Comparison of ENCODE assay signal across 17 cellular contexts in genomic region chr22:50210378-50211139, GRCh38. TPM values are rescaled to one million over a fixed set of nuclear protein-coding genes. Genes with fewer than 3 reads are reported as not detected.
A peak's percentile ranks its signal among the peaks of the same experiment; 100 is the strongest.
DNase-seq lines count a peak whose midpoint lies in the region; ATAC-seq, FAIRE-seq and TF ChIP-seq lines count a peak whose summit lies in the region.
"Had no signal": no experiment of that assay in that cellular context is flagged by ENCODE, and none has a peak within 500 bp of the region (broad histone marks: within the 10 kb centered on the region; RNA-seq: fewer than 3 reads in every experiment).

No MANE protein-coding gene starts in this region.

- H3K9me2 ChIP-seq in Karpas-422 (replicated peaks; ENCODE audit: insufficient read depth, low read length), result no peaks in the 10 kb centered on the region

- TF ChIP-seq POLR2A in HepG2 (IDR thresholded peaks at IDR 0.05; ENCODE audit: insufficient read depth in 1 of 2, low read depth in 2 of 2, low read length in 2 of 2) (no peak), spleen (IDR thresholded peaks at IDR 0.05) (no peak), vagina (IDR thresholded peaks at IDR 0.05) (no peak)

- no peak for TF ChIP-seq CTCF in activated CD8-positive, alpha-beta T cell treated with anti-CD3 and anti-CD28 coated beads for 36 hours (IDR thresholded peaks at IDR 0.05)
- TF ChIP-seq CTCF in HepG2 (CRISPR knock-in tag; IDR thresholded peaks at IDR 0.05) (no peak), spleen (IDR thresholded peaks at IDR 0.05 in 8 of 11, conservative IDR thresholded peaks at IDR 0.05 in 3 of 11) (no peak), vagina (IDR thresholded peaks at IDR 0.05) (no peak)

- intact Hi-C loops in activated CD8-positive, alpha-beta T cell treated with anti-CD3 and anti-CD28 coated beads for 36 hours (cut with micrococcal nuclease), result no loop called here
- intact Hi-C loops in HepG2 (cut with micrococcal nuclease; ENCODE audit: unreplicated experiment) (no loop called here), spleen (cut with DNase I; ENCODE audit: low total_unique reads) (no loop called here), vagina (cut with DNase I) (no loop called here)

- TF ChIP-seq RAD21 in HepG2 (CRISPR knock-in tag; IDR thresholded peaks at IDR 0.05), result no peak

- H3K4me2 ChIP-seq in Karpas-422 (ENCODE audit: low read depth, low read length, poor library complexity, severe bottlenecking) (no peak overlapping the region), HepG2 (ENCODE audit: low read depth, low read length) (no peak overlapping the region)
- H3K4me2 ChIP-seq: KMS-11 had no signal

- H2AFZ ChIP-seq in Karpas-422 (ENCODE audit: low read length) (no peak overlapping the region), HepG2 (ENCODE audit: low read length) (no peak overlapping the region)

- in situ Hi-C loops in HepG2 (cut with HindIII; ENCODE audit: extremely low pct_ligation_motif_present, low pct_unique_long_range_greater_than_20kb), result no loop called here

- FAIRE-seq in HepG2 (lab: Jason Lieb, UNC) (no peak), RCC 7860 (lab: Jason Lieb, UNC) (no peak)

- H3K27me3 ChIP-seq in Karpas-422 (ENCODE audit: low read length) (no peaks in the 10 kb centered on the region), HepG2 (ENCODE audit: control insufficient read depth in 1 of 2, insufficient read depth in 2 of 2, low read length in 2 of 2) (no peaks in the 10 kb centered on the region), spleen (replicated peaks in 1 of 7) (no peaks in the 10 kb centered on the region), vagina (no peaks in the 10 kb centered on the region)
- H3K27me3 ChIP-seq: BE2C, MG63 had no signal

- H3K9me3 Mint-ChIP-seq in activated CD8-positive, alpha-beta T cell treated with anti-CD3 and anti-CD28 coated beads for 36 hours, result no peaks in the 10 kb centered on the region
- no peaks in the 10 kb centered on the region for H3K9me3 Mint-ChIP-seq in activated CD8-positive, alpha-beta T cell treated with anti-CD3 and anti-CD28 coated beads, Interleukin-2, amount 10 ng/mL, durations not matched to agents 7 days and 5 days (ENCODE audit: insufficient read depth)

- peaks cover 20% of the 10 kb centered on the region for H3K36me3 Mint-ChIP-seq in activated CD8-positive, alpha-beta T cell treated with anti-CD3 and anti-CD28 coated beads for 36 hours (ENCODE audit: low read depth)
- peaks cover 41% of the 10 kb centered on the region for H3K36me3 Mint-ChIP-seq in activated CD8-positive, alpha-beta T cell treated with anti-CD3 and anti-CD28 coated beads, Interleukin-2, amount 10 ng/mL, durations not matched to agents 7 days and 5 days (ENCODE audit: low read depth)

- POLR2A ChIA-PET in activated CD8-positive, alpha-beta T cell treated with anti-CD3 and anti-CD28 coated beads for 36 hours (lab: Charles Lee), result no interaction called here
- POLR2A ChIA-PET in activated CD8-positive, alpha-beta T cell treated with anti-CD3 and anti-CD28 coated beads, Interleukin-2, amount 10 ng/mL, durations not matched to agents 7 days and 5 days (lab: Charles Lee), result interaction anchor here (0.5 kb wide), 1 partner anchor 305 kb away, joined by 4 read pairs; no protein-coding TSS in a partner anchor
- POLR2A ChIA-PET in HepG2 (lab: Yijun Ruan, JAX), result no interaction called here

- H3K4me3 ChIP-seq in Karpas-422 (ENCODE audit: low read length) (no peak overlapping the region), HepG2 (replicated peaks in 1 of 3; ENCODE audit: insufficient read depth in 1 of 3, low read depth in 2 of 3, low read length in 3 of 3) (no peak overlapping the region), spleen (no peak overlapping the region), vagina (no peak overlapping the region)
- H3K4me3 ChIP-seq: MG63, SK-N-MC had no signal

- no peak overlapping the region for H3K9ac ChIP-seq in Karpas-422 (ENCODE audit: low read length)
- no peak overlapping the region for H3K9ac ChIP-seq in HepG2 (ENCODE audit: insufficient read depth, low read depth, low read length)
- H3K9ac ChIP-seq: KMS-11 had no signal

- H3K4me1 Mint-ChIP-seq in activated CD8-positive, alpha-beta T cell treated with anti-CD3 and anti-CD28 coated beads for 36 hours (ENCODE audit: low read depth), result peaks cover 4% of the 10 kb centered on the region
- peaks cover 13% of the 10 kb centered on the region for H3K4me1 Mint-ChIP-seq in activated CD8-positive, alpha-beta T cell treated with anti-CD3 and anti-CD28 coated beads, Interleukin-2, amount 10 ng/mL, durations not matched to agents 7 days and 5 days (ENCODE audit: low read depth)

- H3K79me2 ChIP-seq in Karpas-422 (ENCODE audit: low read length) (peaks cover 43% of the 10 kb centered on the region), HepG2 (ENCODE audit: insufficient read depth, low read length) (peaks cover 25% of the 10 kb centered on the region)

- H3K27me3 Mint-ChIP-seq in activated CD8-positive, alpha-beta T cell treated with anti-CD3 and anti-CD28 coated beads for 36 hours, result no peaks in the 10 kb centered on the region
- no peaks in the 10 kb centered on the region for H3K27me3 Mint-ChIP-seq in activated CD8-positive, alpha-beta T cell treated with anti-CD3 and anti-CD28 coated beads, Interleukin-2, amount 10 ng/mL, durations not matched to agents 7 days and 5 days (ENCODE audit: low read depth)
- H3K27me3 Mint-ChIP-seq: CD4-positive, alpha-beta memory T cell had no signal

- H4K20me1 ChIP-seq in Karpas-422 (ENCODE audit: insufficient read depth, low read depth, low read length) (peaks cover 17% of the 10 kb centered on the region; the same call in 1 of the 2 replicates), HepG2 (ENCODE audit: insufficient read depth, low read length) (peaks cover 5% of the 10 kb centered on the region)

- CTCF ChIA-PET in activated CD8-positive, alpha-beta T cell treated with anti-CD3 and anti-CD28 coated beads for 36 hours (lab: Charles Lee), result interaction anchor here (0.7 to 1.2 kb wide), 4 partner anchors 62 to 309 kb away, joined by 3 to 5 read pairs (median 4); no protein-coding TSS in a partner anchor
- CTCF ChIA-PET in activated CD8-positive, alpha-beta T cell treated with anti-CD3 and anti-CD28 coated beads, Interleukin-2, amount 10 ng/mL, durations not matched to agents 7 days and 5 days (lab: Charles Lee), result interaction anchor here (1.0 to 2.4 kb wide), 5 partner anchors 9 to 118 kb away, joined by 3 to 15 read pairs (median 4); no protein-coding TSS in a partner anchor
- CTCF ChIA-PET in HepG2 (lab: Yijun Ruan, JAX; ENCODE audit: low intra/inter-chr PET ratio, low total read pairs), result interaction anchor here (1.7 to 2.5 kb wide), 2 partner anchors 41 to 62 kb away, joined by 3 to 39 read pairs; no protein-coding TSS in a partner anchor

- ATAC-seq in activated CD8-positive, alpha-beta T cell treated with anti-CD3 and anti-CD28 coated beads for 36 hours, result no peak
- ATAC-seq in activated CD8-positive, alpha-beta T cell treated with anti-CD3 and anti-CD28 coated beads, Interleukin-2, amount 10 ng/mL, durations not matched to agents 7 days and 5 days, result no peak
- no peak for ATAC-seq in HepG2

- no peak for DNase-seq in activated CD8-positive, alpha-beta T cell treated with anti-CD3 and anti-CD28 coated beads for 36 hours
- no peak for DNase-seq in activated CD8-positive, alpha-beta T cell treated with anti-CD3 and anti-CD28 coated beads, Interleukin-2, amount 10 ng/mL, durations not matched to agents 7 days and 5 days
- no peak for DNase-seq in Karpas-422
- no peak for DNase-seq in HepG2 (ENCODE audit: low spot score)
- DNase-seq in spleen, result peak; percentile 81
- no peak for DNase-seq in vagina (ENCODE audit: extremely low spot score in 2 of 2)
- no peak for DNase-seq in RCC 7860 (ENCODE audit: low spot score)
- no peak for DNase-seq in NCI-H510A treated with DMSO at 0.1 percent for 48 hours (lab: John Stamatoyannopoulos, UW)
- DNase-seq: 8988T, H9, MG63, NCI-H1092, NCI-H2081 treated with DMSO at 0.1 percent for 48 hours had no signal

- no peaks in the 10 kb centered on the region for H3K9me3 ChIP-seq in Karpas-422 (ENCODE audit: low read length)
- H3K9me3 ChIP-seq in HepG2 (ENCODE audit: low read length), result no peaks in the 10 kb centered on the region
- H3K9me3 ChIP-seq in spleen, result no peaks in the 10 kb centered on the region
- no peaks in the 10 kb centered on the region for H3K9me3 ChIP-seq in vagina
- H3K9me3 ChIP-seq: BE2C, MG63 had no signal

- peaks cover 45% of the 10 kb centered on the region for H3K4me1 ChIP-seq in Karpas-422 (ENCODE audit: low read length)
- 0 out of 2 replicates have a peak, but pooled peaks cover 8% of the 10 kb centered on the region for H3K4me1 ChIP-seq in HepG2 (ENCODE audit: insufficient read depth, low read length)
- peaks cover 3 to 53% (median 35%) of the 10 kb centered on the region in 6 donors for H3K4me1 ChIP-seq in spleen
- peaks cover 29% of the 10 kb centered on the region for H3K4me1 ChIP-seq in vagina

- no peak overlapping the region for H3K4me3 Mint-ChIP-seq in activated CD8-positive, alpha-beta T cell treated with anti-CD3 and anti-CD28 coated beads for 36 hours
- H3K4me3 Mint-ChIP-seq in activated CD8-positive, alpha-beta T cell treated with anti-CD3 and anti-CD28 coated beads, Interleukin-2, amount 10 ng/mL, durations not matched to agents 7 days and 5 days, result no peak overlapping the region
- H3K4me3 Mint-ChIP-seq: H9 had no signal

- TF ChIP-seq EP300 in HepG2 (IDR thresholded peaks at IDR 0.05; ENCODE audit: low read depth in 2 of 2, low read length in 2 of 2), result no peak
- no peak for TF ChIP-seq EP300 in HepG2 (CRISPR knock-in tag; IDR thresholded peaks at IDR 0.05; ENCODE audit: borderline replicate concordance)

- peak overlapping the region; percentile 44 for H3K27ac Mint-ChIP-seq in activated CD8-positive, alpha-beta T cell treated with anti-CD3 and anti-CD28 coated beads for 36 hours
- H3K27ac Mint-ChIP-seq in activated CD8-positive, alpha-beta T cell treated with anti-CD3 and anti-CD28 coated beads, Interleukin-2, amount 10 ng/mL, durations not matched to agents 7 days and 5 days, result no peak overlapping the region

- H3K27ac ChIP-seq in Karpas-422 (ENCODE audit: low read length), result peak overlapping the region; percentile 87; the same call in 1 of the 2 replicates
- H3K27ac ChIP-seq in HepG2 (ENCODE audit: extremely low read length, insufficient read depth, low read length), result no peak overlapping the region
- H3K27ac ChIP-seq in spleen, result no peak overlapping the region
- H3K27ac ChIP-seq in vagina, result no peak overlapping the region
- H3K27ac ChIP-seq: KMS-11, SK-N-MC had no signal

- peaks cover 34% of the 10 kb centered on the region; the same call in 1 of the 2 replicates for H3K36me3 ChIP-seq in Karpas-422 (ENCODE audit: insufficient read depth, low read length)
- peaks cover 12 to 50% of the 10 kb centered on the region in 2 experiments; a peak in 4 of 5 replicates for H3K36me3 ChIP-seq in HepG2 (replicated peaks in 1 of 2; ENCODE audit: control insufficient read depth in 1 of 2, insufficient read depth in 2 of 2, low read length in 2 of 2)
- peaks cover 3 to 100% (median 74%) of the 10 kb centered on the region in 6 donors for H3K36me3 ChIP-seq in spleen
- peaks cover 0 to 55% of the 10 kb centered on the region in 2 donors for H3K36me3 ChIP-seq in vagina

- WGBS in HepG2 (ENCODE audit: low lambda C conversion rate), result 96% methylated on average over 23 of the region's 32 CpGs
- 86 to 95% (median 91%) methylated on average over 16 to 32 of the region's 32 CpGs for WGBS in spleen, 5 donors

- no TSS peak for BruUV-seq in HepG2 (replicated peaks; lab: Mats Ljungman, UMichigan)

RNA-seq across cellular contexts. Expression of gene SELENOO, which starts 9.7 kb away (rescaled TPM):
- 10 to 100 TPM; 24.0 to 25.5 TPM for total RNA-seq in activated CD8-positive, alpha-beta T cell treated with anti-CD3 and anti-CD28 coated beads for 36 hours
- 10 to 100 TPM; 23.6 to 24.4 TPM for total RNA-seq in activated CD8-positive, alpha-beta T cell treated with anti-CD3 and anti-CD28 coated beads, Interleukin-2, amount 10 ng/mL, durations not matched to agents 7 days and 5 days
- 20.0 and 64.1 TPM in 2 replicates for total RNA-seq in Karpas-422 (2014; rRNA removed; shearing (Covaris generic); ENCODE audit: low replicate concordance)
- total RNA-seq in HepG2 (2016; rRNA removed; fragmentation: Illumina TruSeq; extraction: Trizol), result 12.5 and 19.0 TPM in 2 replicates
- total RNA-seq in HepG2 (2016; cell fraction: cytosol; rRNA removed; fragmentation: Illumina TruSeq; extraction: Trizol; ENCODE audit: low read depth), result 2.8 and 3.8 TPM in 2 replicates
- 9.4 and 19.8 TPM in 2 replicates for total RNA-seq in HepG2 (2016; cell fraction: insoluble cytoplasmic fraction; rRNA removed; fragmentation: Illumina TruSeq; extraction: Trizol)
- 6.0 and 7.6 TPM in 2 replicates for total RNA-seq in HepG2 (2016; cell fraction: membrane; rRNA removed; fragmentation: Illumina TruSeq; extraction: Trizol)
- total RNA-seq in HepG2 (2016; cell fraction: nucleus; rRNA removed; fragmentation: Illumina TruSeq; extraction: Trizol), result 18.8 and 19.9 TPM in 2 replicates
- polyA plus RNA-seq in HepG2 (2011; rRNA removed), result 14.4 and 18.7 TPM in 2 replicates
- polyA plus RNA-seq in HepG2 (2011; cell fraction: cytosol; rRNA removed), result 10.0 and 18.1 TPM in 2 replicates
- polyA plus RNA-seq in HepG2 (2011; cell fraction: nucleus; rRNA removed), result 88.6 and 104 TPM in 2 replicates
- polyA plus RNA-seq in HepG2 (2012), result 10.9 and 17.7 TPM in 2 replicates
- 3.5 and 4.0 TPM in 2 replicates for polyA plus RNA-seq in HepG2 (2016; cell fraction: cytosol; fragmentation: Illumina TruSeq; extraction: Trizol; ENCODE audit: low read depth)
- 9.5 and 12.3 TPM in 2 replicates for polyA plus RNA-seq in HepG2 (2016; cell fraction: insoluble cytoplasmic fraction; fragmentation: Illumina TruSeq; extraction: Trizol; ENCODE audit: low read depth)
- 4.9 and 5.3 TPM in 2 replicates for polyA plus RNA-seq in HepG2 (2016; cell fraction: membrane; fragmentation: Illumina TruSeq; extraction: Trizol; ENCODE audit: low read depth)
- polyA plus RNA-seq in HepG2 (2016; cell fraction: nucleus; fragmentation: Illumina TruSeq; extraction: Trizol; ENCODE audit: insufficient read depth, low read depth), result 54.2 and 57.7 TPM in 2 replicates
- 9.7 and 16.7 TPM in 2 replicates for polyA minus RNA-seq in HepG2 (2011; rRNA and poly(A)+ RNA removed; ENCODE audit: low replicate concordance)
- 6.4 and 6.9 TPM in 2 replicates for polyA minus RNA-seq in HepG2 (2011; cell fraction: cytosol; rRNA and poly(A)+ RNA removed)
- 7.5 and 7.7 TPM in 2 replicates for polyA minus RNA-seq in HepG2 (2011; cell fraction: nucleus; rRNA and poly(A)+ RNA removed)
- total RNA-seq in spleen, result 10 to 100 TPM; 25.4 to 31.7 (median 29.3) TPM
- 10 to 100 TPM; 26.2 to 70.8 (median 47.0) TPM for polyA plus RNA-seq in spleen
- 39.0 TPM for total RNA-seq in vagina

RNA-seq across cellular contexts. Expression of gene TRABD, which starts 24.8 kb away (rescaled TPM):
- total RNA-seq in activated CD8-positive, alpha-beta T cell treated with anti-CD3 and anti-CD28 coated beads for 36 hours, result 100 to 1,000 TPM; 110 to 114 TPM
- total RNA-seq in activated CD8-positive, alpha-beta T cell treated with anti-CD3 and anti-CD28 coated beads, Interleukin-2, amount 10 ng/mL, durations not matched to agents 7 days and 5 days, result 100 to 1,000 TPM; 115 to 129 TPM
- 46.7 and 117 TPM in 2 replicates for total RNA-seq in Karpas-422 (2014; rRNA removed; shearing (Covaris generic); ENCODE audit: low replicate concordance)
- total RNA-seq in HepG2 (2016; rRNA removed; fragmentation: Illumina TruSeq; extraction: Trizol), result 16.2 and 21.5 TPM in 2 replicates
- 8.1 and 8.5 TPM in 2 replicates for total RNA-seq in HepG2 (2016; cell fraction: cytosol; rRNA removed; fragmentation: Illumina TruSeq; extraction: Trizol; ENCODE audit: low read depth)
- 14.1 and 20.1 TPM in 2 replicates for total RNA-seq in HepG2 (2016; cell fraction: insoluble cytoplasmic fraction; rRNA removed; fragmentation: Illumina TruSeq; extraction: Trizol)
- total RNA-seq in HepG2 (2016; cell fraction: membrane; rRNA removed; fragmentation: Illumina TruSeq; extraction: Trizol), result 15.9 and 17.7 TPM in 2 replicates
- total RNA-seq in HepG2 (2016; cell fraction: nucleus; rRNA removed; fragmentation: Illumina TruSeq; extraction: Trizol), result 12.3 and 17.7 TPM in 2 replicates
- polyA plus RNA-seq in HepG2 (2011; rRNA removed), result 28.9 and 36.8 TPM in 2 replicates
- 15.8 and 28.0 TPM in 2 replicates for polyA plus RNA-seq in HepG2 (2011; cell fraction: cytosol; rRNA removed)
- 241 and 327 TPM in 2 replicates for polyA plus RNA-seq in HepG2 (2011; cell fraction: nucleus; rRNA removed)
- polyA plus RNA-seq in HepG2 (2012), result 19.6 and 35.2 TPM in 2 replicates
- polyA plus RNA-seq in HepG2 (2016; cell fraction: cytosol; fragmentation: Illumina TruSeq; extraction: Trizol; ENCODE audit: low read depth), result 10.4 and 11.2 TPM in 2 replicates
- 19.9 and 22.8 TPM in 2 replicates for polyA plus RNA-seq in HepG2 (2016; cell fraction: insoluble cytoplasmic fraction; fragmentation: Illumina TruSeq; extraction: Trizol; ENCODE audit: low read depth)
- 15.2 and 16.9 TPM in 2 replicates for polyA plus RNA-seq in HepG2 (2016; cell fraction: membrane; fragmentation: Illumina TruSeq; extraction: Trizol; ENCODE audit: low read depth)
- 56.6 and 60.9 TPM in 2 replicates for polyA plus RNA-seq in HepG2 (2016; cell fraction: nucleus; fragmentation: Illumina TruSeq; extraction: Trizol; ENCODE audit: insufficient read depth, low read depth)
- polyA minus RNA-seq in HepG2 (2011; rRNA and poly(A)+ RNA removed; ENCODE audit: low replicate concordance), result 22.4 and 30.1 TPM in 2 replicates
- 9.7 and 11.7 TPM in 2 replicates for polyA minus RNA-seq in HepG2 (2011; cell fraction: cytosol; rRNA and poly(A)+ RNA removed)
- 14.4 and 18.2 TPM in 2 replicates for polyA minus RNA-seq in HepG2 (2011; cell fraction: nucleus; rRNA and poly(A)+ RNA removed)
- 10 to 100 TPM; 49.8 to 66.5 (median 57.7) TPM for total RNA-seq in spleen
- 10 to 100 TPM; 43.3 to 85.8 (median 77.9) TPM for polyA plus RNA-seq in spleen
- total RNA-seq in vagina, result 40.3 TPM

RNA-seq across cellular contexts. Expression of gene TUBGCP6, which starts 34.3 kb away (rescaled TPM):
- total RNA-seq in activated CD8-positive, alpha-beta T cell treated with anti-CD3 and anti-CD28 coated beads for 36 hours, result 10 to 100 TPM; 44.8 to 47.2 TPM
- total RNA-seq in activated CD8-positive, alpha-beta T cell treated with anti-CD3 and anti-CD28 coated beads, Interleukin-2, amount 10 ng/mL, durations not matched to agents 7 days and 5 days, result 10 to 100 TPM; 53.2 to 58.1 TPM
- 16.9 and 32.5 TPM in 2 replicates for total RNA-seq in Karpas-422 (2014; rRNA removed; shearing (Covaris generic); ENCODE audit: low replicate concordance)
- total RNA-seq in HepG2 (2016; rRNA removed; fragmentation: Illumina TruSeq; extraction: Trizol) (5.8 and 15.7 TPM in 2 replicates), spleen (10 to 100 TPM; 65.2 to 98.0 (median 69.4) TPM), vagina (45.4 TPM)
- 3.8 and 4.4 TPM in 2 replicates for total RNA-seq in HepG2 (2016; cell fraction: cytosol; rRNA removed; fragmentation: Illumina TruSeq; extraction: Trizol; ENCODE audit: low read depth)
- 4.6 and 17.4 TPM in 2 replicates for total RNA-seq in HepG2 (2016; cell fraction: insoluble cytoplasmic fraction; rRNA removed; fragmentation: Illumina TruSeq; extraction: Trizol)
- 4.6 and 5.1 TPM in 2 replicates for total RNA-seq in HepG2 (2016; cell fraction: membrane; rRNA removed; fragmentation: Illumina TruSeq; extraction: Trizol)
- 23.1 and 29.5 TPM in 2 replicates for total RNA-seq in HepG2 (2016; cell fraction: nucleus; rRNA removed; fragmentation: Illumina TruSeq; extraction: Trizol)
- polyA plus RNA-seq in HepG2 (2011; rRNA removed) (14.6 and 23.7 TPM in 2 replicates), spleen (10 to 100 TPM; 36.0 to 70.7 (median 69.2) TPM)
- polyA plus RNA-seq in HepG2 (2011; cell fraction: cytosol; rRNA removed), result 2.6 and 4.8 TPM in 2 replicates
- 276 and 340 TPM in 2 replicates for polyA plus RNA-seq in HepG2 (2011; cell fraction: nucleus; rRNA removed)
- polyA plus RNA-seq in HepG2 (2012), result 13.4 and 15.8 TPM in 2 replicates
- polyA plus RNA-seq in HepG2 (2016; cell fraction: cytosol; fragmentation: Illumina TruSeq; extraction: Trizol; ENCODE audit: low read depth), result 0.95 and 1.2 TPM in 2 replicates
- 3.6 and 4.4 TPM in 2 replicates for polyA plus RNA-seq in HepG2 (2016; cell fraction: insoluble cytoplasmic fraction; fragmentation: Illumina TruSeq; extraction: Trizol; ENCODE audit: low read depth)
- polyA plus RNA-seq in HepG2 (2016; cell fraction: membrane; fragmentation: Illumina TruSeq; extraction: Trizol; ENCODE audit: low read depth), result 0.86 and 2.1 TPM in 2 replicates
- polyA plus RNA-seq in HepG2 (2016; cell fraction: nucleus; fragmentation: Illumina TruSeq; extraction: Trizol; ENCODE audit: insufficient read depth, low read depth), result 62.8 and 72.9 TPM in 2 replicates
- 11.6 and 16.8 TPM in 2 replicates for polyA minus RNA-seq in HepG2 (2011; rRNA and poly(A)+ RNA removed; ENCODE audit: low replicate concordance)
- 2.7 and 4.0 TPM in 2 replicates for polyA minus RNA-seq in HepG2 (2011; cell fraction: cytosol; rRNA and poly(A)+ RNA removed)
- polyA minus RNA-seq in HepG2 (2011; cell fraction: nucleus; rRNA and poly(A)+ RNA removed), result 32.9 and 40.9 TPM in 2 replicates

RNA-seq across cellular contexts. Expression of gene PANX2, which starts 40.0 kb away (rescaled TPM):
- total RNA-seq in activated CD8-positive, alpha-beta T cell treated with anti-CD3 and anti-CD28 coated beads for 36 hours, result 1 to 10 TPM; 3.3 to 3.9 TPM
- total RNA-seq in activated CD8-positive, alpha-beta T cell treated with anti-CD3 and anti-CD28 coated beads, Interleukin-2, amount 10 ng/mL, durations not matched to agents 7 days and 5 days, result under 1 TPM in 1 of 2 experiments, not detected in 1; 0.10 TPM
- not detected in 2 replicates for total RNA-seq in Karpas-422 (2014; rRNA removed; shearing (Covaris generic); ENCODE audit: low replicate concordance)
- total RNA-seq in HepG2 (2016; rRNA removed; fragmentation: Illumina TruSeq; extraction: Trizol) (0.15 and 0.58 TPM in 2 replicates), spleen (1 to 10 TPM in 6 of 7 donors, under 1 TPM in 1; 0.39 to 4.6 (median 2.4) TPM), vagina (4.2 TPM)
- 0.20 and 0.35 TPM in 2 replicates for total RNA-seq in HepG2 (2016; cell fraction: cytosol; rRNA removed; fragmentation: Illumina TruSeq; extraction: Trizol; ENCODE audit: low read depth)
- total RNA-seq in HepG2 (2016; cell fraction: insoluble cytoplasmic fraction; rRNA removed; fragmentation: Illumina TruSeq; extraction: Trizol), result 0.19 TPM in 2 replicates
- 1.1 and 1.4 TPM in 2 replicates for total RNA-seq in HepG2 (2016; cell fraction: membrane; rRNA removed; fragmentation: Illumina TruSeq; extraction: Trizol)
- 0.47 and 0.56 TPM in 2 replicates for total RNA-seq in HepG2 (2016; cell fraction: nucleus; rRNA removed; fragmentation: Illumina TruSeq; extraction: Trizol)
- polyA plus RNA-seq in HepG2 (2011; rRNA removed) (1.1 TPM in 2 replicates), spleen (under 1 TPM; 0.11 to 0.67 (median 0.24) TPM)
- 0.99 and 1.7 TPM in 2 replicates for polyA plus RNA-seq in HepG2 (2011; cell fraction: cytosol; rRNA removed)
- 2.5 and 4.2 TPM in 2 replicates for polyA plus RNA-seq in HepG2 (2011; cell fraction: nucleus; rRNA removed)
- 1.6 and 3.8 TPM in 2 replicates for polyA plus RNA-seq in HepG2 (2012)
- 1.3 and 1.4 TPM in 2 replicates for polyA plus RNA-seq in HepG2 (2016; cell fraction: cytosol; fragmentation: Illumina TruSeq; extraction: Trizol; ENCODE audit: low read depth)
- 1.1 and 1.4 TPM in 2 replicates for polyA plus RNA-seq in HepG2 (2016; cell fraction: insoluble cytoplasmic fraction; fragmentation: Illumina TruSeq; extraction: Trizol; ENCODE audit: low read depth)
- polyA plus RNA-seq in HepG2 (2016; cell fraction: membrane; fragmentation: Illumina TruSeq; extraction: Trizol; ENCODE audit: low read depth), result 2.9 and 3.6 TPM in 2 replicates
- polyA plus RNA-seq in HepG2 (2016; cell fraction: nucleus; fragmentation: Illumina TruSeq; extraction: Trizol; ENCODE audit: insufficient read depth, low read depth), result 2.0 and 2.3 TPM in 2 replicates
- 0.78 and 0.84 TPM in 2 replicates for polyA minus RNA-seq in HepG2 (2011; rRNA and poly(A)+ RNA removed; ENCODE audit: low replicate concordance)
- 0.30 and 0.79 TPM in 2 replicates for polyA minus RNA-seq in HepG2 (2011; cell fraction: cytosol; rRNA and poly(A)+ RNA removed)
- 0.37 and 0.39 TPM in 2 replicates for polyA minus RNA-seq in HepG2 (2011; cell fraction: nucleus; rRNA and poly(A)+ RNA removed)
- total RNA-seq: CD4-positive, alpha-beta memory T cell had no signal
- polyA plus RNA-seq: CD4-positive, alpha-beta memory T cell had no signal

RNA-seq across cellular contexts. Expression of gene HDAC10, which starts 40.5 kb away (rescaled TPM):
- 10 to 100 TPM; 43.0 to 44.3 TPM for total RNA-seq in activated CD8-positive, alpha-beta T cell treated with anti-CD3 and anti-CD28 coated beads for 36 hours
- total RNA-seq in activated CD8-positive, alpha-beta T cell treated with anti-CD3 and anti-CD28 coated beads, Interleukin-2, amount 10 ng/mL, durations not matched to agents 7 days and 5 days, result 10 to 100 TPM; 71.4 to 75.9 TPM
- total RNA-seq in Karpas-422 (2014; rRNA removed; shearing (Covaris generic); ENCODE audit: low replicate concordance), result 42.3 and 89.8 TPM in 2 replicates
- 4.0 and 13.9 TPM in 2 replicates for total RNA-seq in HepG2 (2016; rRNA removed; fragmentation: Illumina TruSeq; extraction: Trizol)
- 7.1 and 8.7 TPM in 2 replicates for total RNA-seq in HepG2 (2016; cell fraction: cytosol; rRNA removed; fragmentation: Illumina TruSeq; extraction: Trizol; ENCODE audit: low read depth)
- total RNA-seq in HepG2 (2016; cell fraction: insoluble cytoplasmic fraction; rRNA removed; fragmentation: Illumina TruSeq; extraction: Trizol), result 4.1 and 13.9 TPM in 2 replicates
- 4.4 and 4.6 TPM in 2 replicates for total RNA-seq in HepG2 (2016; cell fraction: membrane; rRNA removed; fragmentation: Illumina TruSeq; extraction: Trizol)
- 23.1 and 23.7 TPM in 2 replicates for total RNA-seq in HepG2 (2016; cell fraction: nucleus; rRNA removed; fragmentation: Illumina TruSeq; extraction: Trizol)
- polyA plus RNA-seq in HepG2 (2011; rRNA removed), result 14.9 and 19.7 TPM in 2 replicates
- 1.8 and 3.9 TPM in 2 replicates for polyA plus RNA-seq in HepG2 (2011; cell fraction: cytosol; rRNA removed)
- polyA plus RNA-seq in HepG2 (2011; cell fraction: nucleus; rRNA removed), result 257 and 366 TPM in 2 replicates
- 15.0 and 23.8 TPM in 2 replicates for polyA plus RNA-seq in HepG2 (2012)
- polyA plus RNA-seq in HepG2 (2016; cell fraction: cytosol; fragmentation: Illumina TruSeq; extraction: Trizol; ENCODE audit: low read depth), result 0.86 TPM in 2 replicates
- 3.2 and 5.7 TPM in 2 replicates for polyA plus RNA-seq in HepG2 (2016; cell fraction: insoluble cytoplasmic fraction; fragmentation: Illumina TruSeq; extraction: Trizol; ENCODE audit: low read depth)
- polyA plus RNA-seq in HepG2 (2016; cell fraction: membrane; fragmentation: Illumina TruSeq; extraction: Trizol; ENCODE audit: low read depth), result 2.1 TPM in 2 replicates
- 72.4 and 82.8 TPM in 2 replicates for polyA plus RNA-seq in HepG2 (2016; cell fraction: nucleus; fragmentation: Illumina TruSeq; extraction: Trizol; ENCODE audit: insufficient read depth, low read depth)
- 7.7 and 20.9 TPM in 2 replicates for polyA minus RNA-seq in HepG2 (2011; rRNA and poly(A)+ RNA removed; ENCODE audit: low replicate concordance)
- polyA minus RNA-seq in HepG2 (2011; cell fraction: cytosol; rRNA and poly(A)+ RNA removed), result 3.9 and 4.2 TPM in 2 replicates
- polyA minus RNA-seq in HepG2 (2011; cell fraction: nucleus; rRNA and poly(A)+ RNA removed), result 34.9 and 37.9 TPM in 2 replicates
- total RNA-seq in spleen, result 100 to 1,000 TPM in 1 of 7 donors, 10 to 100 TPM in 6; 63.6 to 108 (median 70.2) TPM
- polyA plus RNA-seq in spleen, result 10 to 100 TPM; 25.0 to 69.9 (median 44.7) TPM
- total RNA-seq in vagina, result 29.2 TPM
